Comparison of ENCODE assay signal across 8 cellular contexts in the genomic region with DNA sequence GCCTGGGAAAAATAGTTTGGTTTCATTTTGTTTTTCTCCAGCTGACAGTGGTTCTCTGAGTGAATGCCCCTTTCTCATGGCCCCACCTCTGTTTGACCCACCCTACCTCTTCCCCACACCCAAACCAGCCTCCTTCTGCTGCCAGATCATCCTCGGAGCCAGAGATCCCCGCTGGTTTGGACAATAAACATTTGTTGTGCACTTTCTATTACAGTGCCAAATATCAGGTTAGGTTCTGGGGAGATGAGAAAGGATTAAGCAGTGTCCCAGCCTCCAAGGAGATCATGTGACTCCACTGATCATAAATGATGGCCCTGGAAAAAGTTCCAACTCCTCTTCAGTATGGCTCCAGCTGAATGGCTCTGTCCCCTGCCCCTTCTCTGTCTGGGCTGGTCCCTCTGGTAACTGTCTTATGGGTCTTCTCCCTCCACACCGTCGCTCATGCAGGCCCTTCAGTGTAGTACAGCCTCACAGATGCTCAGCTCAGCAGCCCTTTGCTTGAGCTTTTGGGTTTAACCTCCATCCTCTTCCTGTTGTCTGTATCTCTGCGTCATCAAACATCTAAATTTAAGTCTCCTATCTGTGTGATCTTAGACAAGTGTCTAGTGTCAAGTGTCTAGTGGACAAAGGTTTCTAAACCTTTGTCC. TPM values are rescaled to one million over a fixed set of nuclear protein-coding genes. Genes with fewer than 3 reads are reported as not detected.
A peak's percentile ranks its signal among the peaks of the same experiment; 100 is the strongest.
DNase-seq lines count a peak whose midpoint lies in the region; ATAC-seq, FAIRE-seq and TF ChIP-seq lines count a peak whose summit lies in the region.

No MANE protein-coding gene starts in this region.

- intact Hi-C loops in HCT116 (cut with micrococcal nuclease) = no loop called here
- intact Hi-C loops in activated CD8-positive, alpha-beta T cell treated with anti-CD3 and anti-CD28 coated beads for 36 hours (cut with micrococcal nuclease) = loop anchor here (5.0 kb wide), 1 partner anchor 38 kb away; no protein-coding TSS in a partner anchor

- peak overlapping the region; percentile 90 for H3K27ac ChIP-seq in HCT116 (ENCODE audit: low read depth, low read length)

- H3K27me3 Mint-ChIP-seq in activated CD8-positive, alpha-beta T cell treated with anti-CD3 and anti-CD28 coated beads for 36 hours = no peaks in the 10 kb centered on the region
- no peaks in the 10 kb centered on the region for H3K27me3 Mint-ChIP-seq in stimulated activated naive CD8-positive, alpha-beta T cell treated with anti-CD3 and anti-CD28 coated beads, Interleukin-15, Interleukin-2, amounts not matched to agents 100 ng/mL and 50 ng/mL, for 24 hours

- no peaks in the 10 kb centered on the region for H4K20me1 ChIP-seq in HCT116 (ENCODE audit: insufficient read depth)

- H3K4me3 ChIP-seq in HCT116 (replicated peaks in 1 of 2; ENCODE audit: low read depth in 1 of 2, low read length in 2 of 2) (peak overlapping the region; percentile 29 to 41), fibroblast of pulmonary artery (replicated peaks; ENCODE audit: low read depth, low read length) (no peak overlapping the region)

- TF ChIP-seq CTCF in HCT116 (IDR thresholded peaks at IDR 0.05 in 2 of 3, conservative IDR thresholded peaks at IDR 0.05 in 1 of 3; ENCODE audit: borderline replicate concordance in 1 of 3, insufficient read depth in 1 of 3, low read depth in 2 of 3, low read length in 2 of 3) = no peak
- TF ChIP-seq CTCF in activated CD8-positive, alpha-beta T cell treated with anti-CD3 and anti-CD28 coated beads for 36 hours (IDR thresholded peaks at IDR 0.05) = no peak
- no peak for TF ChIP-seq CTCF in fibroblast of pulmonary artery (IDR thresholded peaks at IDR 0.05; ENCODE audit: low read length, missing control alignments)

- no peak for FAIRE-seq in HTR-8/SVneo (lab: Jason Lieb, UNC)

- no peaks in the 10 kb centered on the region for H3K9me2 ChIP-seq in HCT116 (ENCODE audit: insufficient read depth)

- H3K9me3 ChIP-seq in HCT116 (ENCODE audit: control insufficient read depth in 1 of 2, insufficient read depth in 1 of 2, low read depth in 1 of 2, low read length in 2 of 2) = no peaks in the 10 kb centered on the region

- RAD21 ChIA-PET in HCT116 (lab: Charles Lee; ENCODE audit: low non-redundant PET in 1 of 2, low total read pairs in 2 of 2, uncharacterized antibody in 2 of 2, unreplicated experiment in 2 of 2) = no interaction called here

- TF ChIP-seq RAD21 in HCT116 (IDR thresholded peaks at IDR 0.05; ENCODE audit: low read depth) = no peak

- H2AFZ ChIP-seq in HCT116 (ENCODE audit: low read depth, low read length, poor library complexity, severe bottlenecking) = no peak overlapping the region

- POLR2A ChIA-PET in HCT116 (lab: Charles Lee) = interaction anchor here (1.5 to 2.4 kb wide), 3 partner anchors 10 to 130 kb away, joined by 10 to 18 read pairs (median 13); a partner anchor contains a TSS
- POLR2A ChIA-PET in activated CD8-positive, alpha-beta T cell treated with anti-CD3 and anti-CD28 coated beads for 36 hours (lab: Charles Lee) = interaction anchor here (0.7 to 5.1 kb wide), 12 partner anchors 9 to 141 kb away, joined by 3 to 42 read pairs (median 10); a partner anchor contains a TSS

- no peaks in the 10 kb centered on the region for H3K79me2 ChIP-seq in HCT116 (ENCODE audit: insufficient read depth, low read length)

- CTCF ChIA-PET in HCT116 (lab: Charles Lee) = interaction anchor here (2.0 to 2.2 kb wide), 3 partner anchors 13 to 130 kb away, joined by 4 to 15 read pairs (median 11); no protein-coding TSS in a partner anchor
- CTCF ChIA-PET in activated CD8-positive, alpha-beta T cell treated with anti-CD3 and anti-CD28 coated beads for 36 hours (lab: Charles Lee) = interaction anchor here (1.1 to 4.9 kb wide), 5 partner anchors 12 to 84 kb away, joined by 3 to 37 read pairs (median 4); a partner anchor contains a TSS

- peak overlapping the region; percentile 84 for H3K4me3 Mint-ChIP-seq in activated CD8-positive, alpha-beta T cell treated with anti-CD3 and anti-CD28 coated beads for 36 hours
- peak overlapping the region; percentile 97 for H3K4me3 Mint-ChIP-seq in stimulated activated naive CD8-positive, alpha-beta T cell treated with anti-CD3 and anti-CD28 coated beads, Interleukin-15, Interleukin-2, amounts not matched to agents 100 ng/mL and 50 ng/mL, for 24 hours

- ATAC-seq in HCT116 = no peak
- peak; percentile 31 for ATAC-seq in activated CD8-positive, alpha-beta T cell treated with anti-CD3 and anti-CD28 coated beads for 36 hours
- no peak for ATAC-seq in GM21529 (IDR thresholded peaks at IDR 0.05; ENCODE audit: unreplicated experiment)

- TF ChIP-seq POLR2A in HCT116 (IDR thresholded peaks at IDR 0.05; ENCODE audit: borderline replicate concordance, extremely low read depth, insufficient read depth, insufficient read length) = no peak

- H3K27ac Mint-ChIP-seq in activated CD8-positive, alpha-beta T cell treated with anti-CD3 and anti-CD28 coated beads for 36 hours = peak overlapping the region; percentile 100
- H3K27ac Mint-ChIP-seq in stimulated activated naive CD8-positive, alpha-beta T cell treated with anti-CD3 and anti-CD28 coated beads, Interleukin-15, Interleukin-2, amounts not matched to agents 100 ng/mL and 50 ng/mL, for 24 hours = peak overlapping the region; percentile 100

- BruUV-seq in HCT116 (replicated peaks; lab: Mats Ljungman, UMichigan) = TSS peak; percentile 71

- peaks cover 91% of the 10 kb centered on the region for H3K4me1 Mint-ChIP-seq in activated CD8-positive, alpha-beta T cell treated with anti-CD3 and anti-CD28 coated beads for 36 hours (ENCODE audit: low read depth)
- peaks cover 98% of the 10 kb centered on the region for H3K4me1 Mint-ChIP-seq in stimulated activated naive CD8-positive, alpha-beta T cell treated with anti-CD3 and anti-CD28 coated beads, Interleukin-15, Interleukin-2, amounts not matched to agents 100 ng/mL and 50 ng/mL, for 24 hours (ENCODE audit: low read depth)

- peaks cover 6% of the 10 kb centered on the region for H3K9me3 Mint-ChIP-seq in activated CD8-positive, alpha-beta T cell treated with anti-CD3 and anti-CD28 coated beads for 36 hours
- no peaks in the 10 kb centered on the region for H3K9me3 Mint-ChIP-seq in stimulated activated naive CD8-positive, alpha-beta T cell treated with anti-CD3 and anti-CD28 coated beads, Interleukin-15, Interleukin-2, amounts not matched to agents 100 ng/mL and 50 ng/mL, for 24 hours

- peak overlapping the region; percentile 68 for H3K9ac ChIP-seq in HCT116 (ENCODE audit: low read length)

- H3K4me1 ChIP-seq in HCT116 (ENCODE audit: control insufficient read depth in 1 of 2, insufficient read depth in 2 of 2, low read length in 2 of 2) = peaks cover 42 to 66% of the 10 kb centered on the region in 2 experiments

- peaks cover 7% of the 10 kb centered on the region for H3K36me3 Mint-ChIP-seq in activated CD8-positive, alpha-beta T cell treated with anti-CD3 and anti-CD28 coated beads for 36 hours (ENCODE audit: low read depth)
- H3K36me3 Mint-ChIP-seq in stimulated activated naive CD8-positive, alpha-beta T cell treated with anti-CD3 and anti-CD28 coated beads, Interleukin-15, Interleukin-2, amounts not matched to agents 100 ng/mL and 50 ng/mL, for 24 hours (ENCODE audit: low read depth) = no peaks in the 10 kb centered on the region

- H3K27me3 ChIP-seq in HCT116 (ENCODE audit: insufficient read depth, low read length) = no peaks in the 10 kb centered on the region

- DNase-seq in HCT116 (ENCODE audit: low read depth, low spot score) = no peak
- peak; percentile 60 for DNase-seq in activated CD8-positive, alpha-beta T cell treated with anti-CD3 and anti-CD28 coated beads for 36 hours
- DNase-seq in fibroblast of pulmonary artery (ENCODE audit: low read depth) = peak; percentile 24
- DNase-seq in HTR-8/SVneo (ENCODE audit: insufficient read length, low spot score) = no peak
- no peak for DNase-seq in NCI-H446 treated with DMSO at 0.1 percent for 48 hours (lab: John Stamatoyannopoulos, UW)
- no peak for DNase-seq in H4 (ENCODE audit: low spot score)

- no peaks in the 10 kb centered on the region for H3K36me3 ChIP-seq in HCT116 (ENCODE audit: control insufficient read depth in 1 of 2, insufficient read depth in 2 of 2, low read length in 2 of 2)

- H3K4me2 ChIP-seq in HCT116 (ENCODE audit: low read length) = peak overlapping the region; percentile 79

TF ChIP-seq in HCT116, 20 proteins besides CTCF, POLR2A, EP300 and RAD21:
- TF ChIP-seq ZNF274 (IDR thresholded peaks at IDR 0.05; ENCODE audit: low read depth, low read length) = no peak
- TF ChIP-seq EZH2phosphoT487 (IDR thresholded peaks at IDR 0.05; ENCODE audit: borderline replicate concordance) = no peak
- no peak for TF ChIP-seq ZFX (IDR thresholded peaks at IDR 0.05)
- TF ChIP-seq SRF (IDR thresholded peaks at IDR 0.05; ENCODE audit: low read depth) = no peak
- TF ChIP-seq SP1 (IDR thresholded peaks at IDR 0.05; ENCODE audit: low read depth) = no peak
- no peak for TF ChIP-seq ELF1 (IDR thresholded peaks at IDR 0.05; ENCODE audit: borderline replicate concordance, low read depth)
- 0 out of 2 replicates have a peak, but pooled peaks have one; percentile 11 for TF ChIP-seq POLR2AphosphoS5 (IDR thresholded peaks at IDR 0.05; ENCODE audit: low read depth, low read length)
- TF ChIP-seq, protein P1, sequence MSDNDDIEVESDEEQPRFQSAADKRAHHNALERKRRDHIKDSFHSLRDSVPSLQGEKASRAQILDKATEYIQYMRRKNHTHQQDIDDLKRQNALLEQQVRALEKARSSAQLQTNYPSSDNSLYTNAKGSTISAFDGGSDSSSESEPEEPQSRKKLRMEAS (IDR thresholded peaks at IDR 0.05) = no peak

RNA-seq across cellular contexts. Expression of a gene that starts 17.1 kb away (rescaled TPM):
- total RNA-seq in HCT116 (2021; ENCODE audit: unreplicated experiment) = 73.2 TPM
- 71.4 and 74.9 TPM in 2 replicates for polyA plus RNA-seq in HCT116 (2012)
- 10 to 100 TPM; 55.8 to 60.0 TPM for total RNA-seq in activated CD8-positive, alpha-beta T cell treated with anti-CD3 and anti-CD28 coated beads for 36 hours
- total RNA-seq in H4 (2014; rRNA removed; shearing (Covaris generic)) = 26.9 and 38.9 TPM in 2 replicates

RNA-seq across cellular contexts. Expression of a gene that starts 44.3 kb away (rescaled TPM):
- total RNA-seq in HCT116 (2021; ENCODE audit: unreplicated experiment) = 31.5 TPM
- polyA plus RNA-seq in HCT116 (2012) = 18.2 and 23.9 TPM in 2 replicates
- 10 to 100 TPM; 65.7 to 70.3 TPM for total RNA-seq in activated CD8-positive, alpha-beta T cell treated with anti-CD3 and anti-CD28 coated beads for 36 hours
- total RNA-seq in H4 (2014; rRNA removed; shearing (Covaris generic)) = not detected in 2 replicates

Comparison
In these comparisons a context has a peak if more than half of its experiments do, and no peak if none do; other contexts are left out.
1. DNase-seq: peak in activated CD8-positive, alpha-beta T cell treated with anti-CD3 and anti-CD28 coated beads for 36 hours (single experiment) and fibroblast of pulmonary artery (single experiment); none in HCT116 (single experiment), HTR-8/SVneo (single experiment), NCI-H446 treated with DMSO at 0.1 percent for 48 hours (single experiment) and H4 (single experiment).
2. RNA of a gene that starts 44.3 kb away (total RNA-seq): 65.7 to 70.3 TPM in activated CD8-positive, alpha-beta T cell treated with anti-CD3 and anti-CD28 coated beads for 36 hours and 31.5 TPM in HCT116 (single experiment); not detected in H4; every median in the first group is over 10 times any median in the second.